ENCODE assay signal across 1 cellular context in the genomic region with DNA sequence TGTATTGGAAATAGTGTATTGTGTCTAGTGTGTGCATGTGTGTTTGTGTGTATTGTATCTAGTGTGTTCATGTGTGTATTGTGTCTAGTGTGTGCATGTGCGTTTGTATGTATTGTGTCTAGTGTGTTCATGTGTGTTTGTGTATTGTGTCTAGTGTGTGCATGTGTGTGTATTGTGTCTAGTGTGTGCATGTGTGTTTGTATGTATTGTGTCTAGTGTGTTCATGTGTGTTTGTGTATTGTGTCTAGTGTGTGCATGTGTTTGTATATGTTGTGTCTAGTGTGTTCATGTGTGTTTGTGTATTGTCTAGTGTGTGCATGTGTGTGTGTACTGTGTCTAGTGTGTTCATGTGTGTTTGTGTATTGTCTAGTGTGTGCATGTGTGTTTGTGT. TPM values are rescaled to one million over a fixed set of nuclear protein-coding genes. Genes with fewer than 3 reads are reported as not detected.
"Had no signal": no experiment of that assay in that cellular context is flagged by ENCODE, and none has a peak within 500 bp of the region (broad histone marks: within the 10 kb centered on the region; RNA-seq: fewer than 3 reads in every experiment).

No MANE protein-coding gene starts in this region.

RNA-seq across cellular contexts. Expression of a gene that starts 32.8 kb away (rescaled TPM):
- polyA plus RNA-seq: IgD-negative memory B cell had no signal
